In the genomic region with DNA sequence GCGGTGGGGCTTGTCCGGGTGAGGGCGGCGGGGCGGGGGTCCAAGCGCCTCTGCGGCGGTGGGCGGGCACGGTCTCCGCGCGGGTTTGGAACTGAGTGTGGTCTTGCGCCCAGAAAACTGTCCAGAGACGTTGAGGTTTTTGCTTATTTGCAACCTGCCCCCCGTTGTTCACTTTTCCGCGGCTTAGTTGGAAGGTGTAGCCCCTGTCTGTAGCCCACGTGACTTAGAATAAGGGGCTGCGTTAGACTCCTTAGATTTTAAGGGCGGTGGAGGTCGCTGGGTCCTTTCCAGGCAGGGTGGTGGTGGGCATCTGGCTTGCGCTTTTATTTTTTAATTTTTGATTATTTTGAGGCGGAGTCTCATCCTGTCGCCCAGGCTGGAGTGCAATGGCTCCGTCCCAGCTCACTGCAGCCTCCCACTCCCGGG, we compare ENCODE assay signal across 8 cellular contexts. TPM values are rescaled to one million over a fixed set of nuclear protein-coding genes. Genes with fewer than 3 reads are reported as not detected.
A peak's percentile ranks its signal among the peaks of the same experiment; 100 is the strongest.
DNase-seq lines count a peak whose midpoint lies in the region; ATAC-seq and TF ChIP-seq lines count a peak whose summit lies in the region.

No MANE protein-coding gene starts in this region.

- H4K20me1 ChIP-seq in OCI-LY7 (ENCODE audit: insufficient read depth, low read length) = peaks cover 18% of the 10 kb centered on the region

- 1 to 2% methylated on average over 27 of the region's 27 CpGs for whole genome bisulfite sequencing in esophagus, 2 donors
- WGBS in psoas muscle, 3 donors = 2 to 3% (median 3%) methylated on average over 27 of the region's 27 CpGs

- TF ChIP-seq CTCF in GM12875 (IDR thresholded peaks at IDR 0.05; ENCODE audit: borderline replicate concordance, insufficient read depth, low read depth, low read length) = no peak
- no peak for TF ChIP-seq CTCF in OCI-LY7 (conservative IDR thresholded peaks at IDR 0.05; ENCODE audit: low read length)
- TF ChIP-seq CTCF in psoas muscle (IDR thresholded peaks at IDR 0.05) = no peak

- no peaks in the 10 kb centered on the region for H3K9me2 ChIP-seq in OCI-LY7 (ENCODE audit: insufficient read depth, low read length)

- H3K27ac ChIP-seq in OCI-LY7 (ENCODE audit: low read depth, low read length, poor library complexity, severe bottlenecking) (peak overlapping the region; percentile 68), esophagus (ENCODE audit: low read depth in 2 of 2, low read length in 1 of 2) (peak overlapping the region; percentile 86 to 91), psoas muscle (peak overlapping the region; percentile 91)

- H2AFZ ChIP-seq in OCI-LY7 (ENCODE audit: low read length) = no peak overlapping the region

- H3K36me3 ChIP-seq in OCI-LY7 (ENCODE audit: insufficient read depth, low read length) = peaks cover 71% of the 10 kb centered on the region
- peaks cover 9 to 38% of the 10 kb centered on the region in 2 donors for H3K36me3 ChIP-seq in esophagus (ENCODE audit: control insufficient read depth in 2 of 2, insufficient read depth in 2 of 2, low read length in 1 of 2)
- H3K36me3 ChIP-seq in psoas muscle (ENCODE audit: insufficient read depth in 1 of 2, low read depth in 1 of 2) = peaks cover 20 to 56% of the 10 kb centered on the region in 2 donors

- no TSS peak for BruUV-seq in OCI-LY7 (replicated peaks; lab: Mats Ljungman, UMichigan)

- POLR2A ChIA-PET in OCI-LY7 (lab: Charles Lee) = interaction anchor here (0.6 kb wide), 1 partner anchor 387 kb away, joined by 3 read pairs; no protein-coding TSS in a partner anchor

- H3K4me3 ChIP-seq in GM12875 (ENCODE audit: low read depth, low read length) (peak overlapping the region; percentile 77), OCI-LY7 (ENCODE audit: low read depth, low read length, poor library complexity, severe bottlenecking) (peak overlapping the region; percentile 96), esophagus (ENCODE audit: low read depth in 1 of 2, low read length in 2 of 2) (peak overlapping the region; percentile 93 to 94), psoas muscle (peak overlapping the region; percentile 99)

- peaks cover 34% of the 10 kb centered on the region for H3K79me2 ChIP-seq in OCI-LY7 (ENCODE audit: insufficient read depth, low read depth, low read length)

- no peaks in the 10 kb centered on the region for H3K27me3 ChIP-seq in esophagus (ENCODE audit: control insufficient read depth in 1 of 2, insufficient read depth in 2 of 2, low read length in 2 of 2)
- H3K27me3 ChIP-seq in psoas muscle (ENCODE audit: insufficient read depth in 3 of 3, low read length in 2 of 3) = no peaks in the 10 kb centered on the region

- H3K4me1 ChIP-seq in OCI-LY7 (ENCODE audit: insufficient read depth, low read length, poor library complexity, severe bottlenecking) (peaks cover 30% of the 10 kb centered on the region), esophagus (ENCODE audit: control insufficient read depth in 2 of 2, insufficient read depth in 2 of 2, low read length in 1 of 2) (peaks cover 7 to 11% of the 10 kb centered on the region in 2 donors), psoas muscle (peaks cover 36% of the 10 kb centered on the region)

- CTCF ChIA-PET in OCI-LY7 (lab: Charles Lee; ENCODE audit: unreplicated experiment) = no interaction called here

- intact Hi-C loops in OCI-LY7 (cut with micrococcal nuclease; ENCODE audit: unreplicated experiment) = loop anchor here (1.0 to 5.0 kb wide), 2 partner anchors 32 to 162 kb away; a partner anchor contains a TSS
- intact Hi-C loops in psoas muscle (cut with DNase I) = no loop called here

- H3K9me3 ChIP-seq in OCI-LY7 (ENCODE audit: low read length) (no peaks in the 10 kb centered on the region), esophagus (ENCODE audit: control insufficient read depth in 2 of 2, insufficient read depth in 1 of 2, low read depth in 1 of 2, low read length in 1 of 2) (no peaks in the 10 kb centered on the region), psoas muscle (no peaks in the 10 kb centered on the region)

- H3K4me2 ChIP-seq in OCI-LY7 (ENCODE audit: low read length) = peak overlapping the region; percentile 93

- DNase-seq in OCI-LY7 (ENCODE audit: low spot score) (peak; percentile 38), psoas muscle (no peak), AG08395 (ENCODE audit: low spot score) (no peak)
- no peak for DNase-seq in stimulated activated CD4-positive, alpha-beta T cell treated with anti-CD3 and anti-CD28 coated beads, Interleukin-2, amount 100 ng/mL, for 24 hours

- ATAC-seq in psoas muscle (peak in 1 of 4 donors; percentile 12), GM21576 (IDR thresholded peaks at IDR 0.05; ENCODE audit: unreplicated experiment) (no peak), HG03469 (IDR thresholded peaks at IDR 0.05; ENCODE audit: unreplicated experiment) (no peak)

RNA-seq across cellular contexts. Expression of a gene that starts 0.8 kb away (rescaled TPM):
- 2,068 and 2,241 TPM in 2 replicates for total RNA-seq in OCI-LY7 (2014; rRNA removed; shearing (Covaris generic))
- 1,654 and 1,860 TPM in 2 replicates for total RNA-seq in OCI-LY7 (2022)
- polyA plus RNA-seq in esophagus = 1,000 to 10,000 TPM; 2,888 to 3,260 TPM
- 100 to 1,000 TPM; 697 to 992 (median 943) TPM for total RNA-seq in psoas muscle
- polyA plus RNA-seq in psoas muscle = 1,000 to 10,000 TPM; 2,739 to 4,077 (median 3,158) TPM

RNA-seq across cellular contexts. Expression of a gene that starts 11.0 kb away (rescaled TPM):
- 0.23 and 0.57 TPM in 2 replicates for total RNA-seq in OCI-LY7 (2014; rRNA removed; shearing (Covaris generic))
- total RNA-seq in OCI-LY7 (2022) = 2.4 and 5.5 TPM in 2 replicates
- under 1 TPM; 0.02 to 0.10 TPM for polyA plus RNA-seq in esophagus
- total RNA-seq in psoas muscle = under 1 TPM; 0.04 to 0.06 (median 0.05) TPM
- under 1 TPM in 2 of 3 donors, not detected in 1; 0.01 to 0.03 TPM for polyA plus RNA-seq in psoas muscle

RNA-seq across cellular contexts. Expression of a gene that starts 31.6 kb away (rescaled TPM):
- 170 and 210 TPM in 2 replicates for total RNA-seq in OCI-LY7 (2014; rRNA removed; shearing (Covaris generic))
- total RNA-seq in OCI-LY7 (2022) (373 and 383 TPM in 2 replicates), psoas muscle (100 to 1,000 TPM in 1 of 4 donors, 10 to 100 TPM in 3; 59.9 to 122 (median 86.9) TPM)
- polyA plus RNA-seq in esophagus (10 to 100 TPM; 64.9 to 75.3 TPM), psoas muscle (100 to 1,000 TPM in 1 of 3 donors, 10 to 100 TPM in 2; 68.9 to 103 (median 94.1) TPM)

RNA-seq across cellular contexts. Expression of a gene that starts 37.6 kb away (rescaled TPM):
- 9.7 and 14.4 TPM in 2 replicates for total RNA-seq in OCI-LY7 (2014; rRNA removed; shearing (Covaris generic))
- 17.6 and 27.5 TPM in 2 replicates for total RNA-seq in OCI-LY7 (2022)
- 10 to 100 TPM; 10.9 to 18.4 TPM for polyA plus RNA-seq in esophagus
- 100 to 1,000 TPM; 227 to 339 (median 232) TPM for total RNA-seq in psoas muscle
- 100 to 1,000 TPM; 162 to 464 (median 351) TPM for polyA plus RNA-seq in psoas muscle

RNA-seq across cellular contexts. Expression of a gene that starts 40.1 kb away (rescaled TPM):
- 27.1 and 45.6 TPM in 2 replicates for total RNA-seq in OCI-LY7 (2014; rRNA removed; shearing (Covaris generic))
- total RNA-seq in OCI-LY7 (2022) = 54.6 and 58.6 TPM in 2 replicates
- 10 to 100 TPM; 17.8 to 28.1 TPM for polyA plus RNA-seq in esophagus
- 10 to 100 TPM in 3 of 4 donors, 1 to 10 TPM in 1; 8.1 to 20.1 (median 14.7) TPM for total RNA-seq in psoas muscle
- 10 to 100 TPM; 19.9 to 45.0 (median 30.4) TPM for polyA plus RNA-seq in psoas muscle
